Comparison of ENCODE assay signal across 10 cellular contexts in genomic region chr1:67674260-67675011, GRCh38. TPM values are rescaled to one million over a fixed set of nuclear protein-coding genes. Genes with fewer than 3 reads are reported as not detected.
A peak's percentile ranks its signal among the peaks of the same experiment; 100 is the strongest.
DNase-seq lines count a peak whose midpoint lies in the region; ATAC-seq, FAIRE-seq and TF ChIP-seq lines count a peak whose summit lies in the region.
"Had no signal": no experiment of that assay in that cellular context is flagged by ENCODE, and none has a peak within 500 bp of the region (broad histone marks: within the 10 kb centered on the region; RNA-seq: fewer than 3 reads in every experiment).

No MANE protein-coding gene starts in this region.

- TF ChIP-seq RAD21 in GM12878 (IDR thresholded peaks at IDR 0.05; ENCODE audit: insufficient read depth, low read depth, low read length), result no peak

- 2% methylated on average over 4 of the region's 4 CpGs for whole genome bisulfite sequencing in GM12878 (ENCODE audit: insufficient coverage, insufficient replicate concordance, low lambda C conversion rate, missing lambda C conversion rate)

- no peak overlapping the region for H3K27ac ChIP-seq in GM12878 (ENCODE audit: control insufficient read depth, insufficient read depth)
- H3K27ac ChIP-seq: pancreas had no signal

- CTCF ChIA-PET in GM12878 (lab: Yijun Ruan, JAX), result interaction anchor here (1.0 to 3.8 kb wide), 7 partner anchors 10 to 177 kb away, joined by 3 to 24 read pairs (median 3); no protein-coding TSS in a partner anchor

- H3K79me2 ChIP-seq in GM12878 (ENCODE audit: control insufficient read depth, insufficient read depth, low read length), result no peaks in the 10 kb centered on the region

- FAIRE-seq in GM12878 (lab: Jason Lieb, UNC), result no peak
- FAIRE-seq: pancreas, TTC549 had no signal

- no peaks in the 10 kb centered on the region for H3K36me3 Mint-ChIP-seq in memory B cell

- peaks cover 7% of the 10 kb centered on the region for H3K27me3 Mint-ChIP-seq in memory B cell

- no peak overlapping the region for H3K27ac Mint-ChIP-seq in memory B cell

- no peak overlapping the region for H2AFZ ChIP-seq in GM12878 (ENCODE audit: control insufficient read depth, low read depth, low read length)

- intact Hi-C loops in GM12878 (cut with micrococcal nuclease; ENCODE audit: unreplicated experiment), result no loop called here

- H3K4me3 ChIP-seq in GM12878, result no peak overlapping the region
- H3K4me3 ChIP-seq: pancreas had no signal

- no peaks in the 10 kb centered on the region for H3K9me3 ChIP-seq in GM12878 (replicated peaks; ENCODE audit: control insufficient read depth, insufficient read depth, low read length)
- H3K9me3 ChIP-seq: pancreas had no signal

- H4K20me1 ChIP-seq in GM12878 (ENCODE audit: control insufficient read depth, insufficient read depth), result no peaks in the 10 kb centered on the region

- no peaks in the 10 kb centered on the region for H3K36me3 ChIP-seq in GM12878 (ENCODE audit: control insufficient read depth in 2 of 2, insufficient read depth in 2 of 2, low read length in 1 of 2)
- H3K36me3 ChIP-seq: pancreas had no signal

- RAD21 ChIA-PET in GM12878 (lab: Charles Lee; ENCODE audit: unreplicated experiment), result interaction anchor here (0.9 to 4.7 kb wide), 6 partner anchors 8 to 441 kb away, joined by 3 to 16 read pairs (median 7); partner anchors contain the start of gene GADD45A

- no peak overlapping the region for H3K4me3 Mint-ChIP-seq in memory B cell

- in situ Hi-C loops in GM12878 (cut with MboI), result no loop called here

- no peak for TF ChIP-seq EP300 in GM12878 (IDR thresholded peaks at IDR 0.05; ENCODE audit: borderline replicate concordance in 1 of 2, control insufficient read depth in 1 of 2, low read depth in 2 of 2, low read length in 2 of 2)

- no peak overlapping the region for H3K4me2 ChIP-seq in GM12878 (ENCODE audit: control insufficient read depth, insufficient read depth)

- ATAC-seq in HG02642 (IDR thresholded peaks at IDR 0.05; ENCODE audit: poor library complexity, unreplicated experiment), result peak; percentile 49
- peak; percentile 84 for ATAC-seq in GM12878
- ATAC-seq in memory B cell (ENCODE audit: low read depth), result peak; percentile 32
- ATAC-seq in GM21390 (IDR thresholded peaks at IDR 0.05; ENCODE audit: unreplicated experiment), result no peak

- no TSS peak for BruUV-seq in GM12878 (replicated peaks; lab: Mats Ljungman, UMichigan)

- H3K9me3 Mint-ChIP-seq in memory B cell, result no peaks in the 10 kb centered on the region

- no peak overlapping the region for H3K9ac ChIP-seq in GM12878 (ENCODE audit: control insufficient read depth, insufficient read depth, low read length)

- TF ChIP-seq POLR2A in GM12878 (IDR thresholded peaks at IDR 0.05; ENCODE audit: low read depth, low read length), result no peak

- TF ChIP-seq CTCF in GM12878 (IDR thresholded peaks at IDR 0.05 in 2 of 3, conservative IDR thresholded peaks at IDR 0.05 in 1 of 3; ENCODE audit: control insufficient read depth in 2 of 3, extremely low read depth in 1 of 3, insufficient read depth in 1 of 3, low read depth in 3 of 3, low read length in 3 of 3), result no peak

- H3K4me1 ChIP-seq in GM12878 (ENCODE audit: control insufficient read depth, insufficient read depth, low read length), result no peaks in the 10 kb centered on the region
- H3K4me1 ChIP-seq: pancreas had no signal

- peaks cover 2% of the 10 kb centered on the region for H3K4me1 Mint-ChIP-seq in memory B cell

- no peaks in the 10 kb centered on the region for H3K27me3 ChIP-seq in GM12878 (replicated peaks in 1 of 2; ENCODE audit: control insufficient read depth in 2 of 2, insufficient read depth in 2 of 2, low read length in 1 of 2)
- H3K27me3 ChIP-seq: pancreas had no signal

- POLR2A ChIA-PET in GM12878 (lab: Charles Lee), result interaction anchor here (0.6 to 1.4 kb wide), 2 partner anchors 11 to 13 kb away, joined by 7 to 8 read pairs; partner anchors contain the start of gene GADD45A

- SMC1A ChIA-PET in GM12878 (lab: Charles Lee; ENCODE audit: uncharacterized antibody, unreplicated experiment), result interaction anchor here (1.0 to 5.8 kb wide), 6 partner anchors 10 to 142 kb away, joined by 3 to 26 read pairs (median 4); no protein-coding TSS in a partner anchor

- peak; percentile 27 for DNase-seq in AG08395 (ENCODE audit: low spot score)
- DNase-seq in SHP77 (lab: John Stamatoyannopoulos, UW), result peak; percentile 89 to 95
- DNase-seq in GM12878 (ENCODE audit: low read depth, low spot score), result no peak
- no peak for DNase-seq in memory B cell (ENCODE audit: low spot score in 2 of 2)
- no peak for DNase-seq in SIG-M5 treated with dmso at 0.1 percent for 504 hours (lab: John Stamatoyannopoulos, UW; ENCODE audit: unreplicated experiment)
- no peak for DNase-seq in inferior parietal cortex (ENCODE audit: extremely low spot score)
- DNase-seq: pancreas had no signal

TF ChIP-seq in GM12878, 131 proteins besides CTCF, POLR2A, EP300 and RAD21 (continues in another document):
- TF ChIP-seq NR2F1 (conservative IDR thresholded peaks at IDR 0.05) (no peak), TAF1 (IDR thresholded peaks at IDR 0.05; ENCODE audit: borderline replicate concordance, low read depth, low read length) (no peak), ATF7 (IDR thresholded peaks at IDR 0.05; ENCODE audit: low read depth) (no peak), EZH2 (IDR thresholded peaks at IDR 0.05; ENCODE audit: borderline replicate concordance, control insufficient read depth, low read depth, low read length) (no peak), ZNF207 (IDR thresholded peaks at IDR 0.05; ENCODE audit: borderline replicate concordance) (no peak), E4F1 (IDR thresholded peaks at IDR 0.05; ENCODE audit: borderline replicate concordance, partially characterized antibody) (no peak), MTA2 (IDR thresholded peaks at IDR 0.05; ENCODE audit: low read depth) (no peak)
- TF ChIP-seq, protein P1, sequence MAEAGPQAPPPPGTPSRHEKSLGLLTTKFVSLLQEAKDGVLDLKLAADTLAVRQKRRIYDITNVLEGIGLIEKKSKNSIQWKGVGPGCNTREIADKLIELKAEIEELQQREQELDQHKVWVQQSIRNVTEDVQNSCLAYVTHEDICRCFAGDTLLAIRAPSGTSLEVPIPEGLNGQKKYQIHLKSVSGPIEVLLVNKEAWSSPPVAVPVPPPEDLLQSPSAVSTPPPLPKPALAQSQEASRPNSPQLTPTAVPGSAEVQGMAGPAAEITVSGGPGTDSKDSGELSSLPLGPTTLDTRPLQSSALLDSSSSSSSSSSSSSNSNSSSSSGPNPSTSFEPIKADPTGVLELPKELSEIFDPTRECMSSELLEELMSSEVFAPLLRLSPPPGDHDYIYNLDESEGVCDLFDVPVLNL (IDR thresholded peaks at IDR 0.05; ENCODE audit: low read depth, low read length), result no peak
- TF ChIP-seq, protein P2, sequence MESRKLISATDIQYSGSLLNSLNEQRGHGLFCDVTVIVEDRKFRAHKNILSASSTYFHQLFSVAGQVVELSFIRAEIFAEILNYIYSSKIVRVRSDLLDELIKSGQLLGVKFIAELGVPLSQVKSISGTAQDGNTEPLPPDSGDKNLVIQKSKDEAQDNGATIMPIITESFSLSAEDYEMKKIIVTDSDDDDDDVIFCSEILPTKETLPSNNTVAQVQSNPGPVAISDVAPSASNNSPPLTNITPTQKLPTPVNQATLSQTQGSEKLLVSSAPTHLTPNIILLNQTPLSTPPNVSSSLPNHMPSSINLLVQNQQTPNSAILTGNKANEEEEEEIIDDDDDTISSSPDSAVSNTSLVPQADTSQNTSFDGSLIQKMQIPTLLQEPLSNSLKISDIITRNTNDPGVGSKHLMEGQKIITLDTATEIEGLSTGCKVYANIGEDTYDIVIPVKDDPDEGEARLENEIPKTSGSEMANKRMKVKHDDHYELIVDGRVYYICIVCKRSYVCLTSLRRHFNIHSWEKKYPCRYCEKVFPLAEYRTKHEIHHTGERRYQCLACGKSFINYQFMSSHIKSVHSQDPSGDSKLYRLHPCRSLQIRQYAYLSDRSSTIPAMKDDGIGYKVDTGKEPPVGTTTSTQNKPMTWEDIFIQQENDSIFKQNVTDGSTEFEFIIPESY (IDR thresholded peaks at IDR 0.05), result no peak

RNA-seq across cellular contexts. Expression of gene GADD45A, which starts 10.6 kb away (rescaled TPM):
- 18.1 and 22.4 TPM in 2 replicates for total RNA-seq in GM12878 (2013; cell fraction: nucleolus; rRNA removed)
- total RNA-seq in GM12878 (2014; rRNA removed), result 18.4 and 19.7 TPM in 2 replicates
- 13.0 and 14.6 TPM in 2 replicates for total RNA-seq in GM12878 (2014; rRNA removed; fragmentation: Illumina TruSeq; extraction: Trizol)
- 25.7 and 26.1 TPM in 2 replicates for total RNA-seq in GM12878 (2021)
- 14.5 TPM for polyA plus RNA-seq in GM12878 (2011; ENCODE audit: low read depth)
- 20.6 and 27.8 TPM in 2 replicates for polyA plus RNA-seq in GM12878 (2011; rRNA removed)
- polyA plus RNA-seq in GM12878 (2011; cell fraction: cytosol; rRNA removed), result 24.3 and 24.4 TPM in 2 replicates
- polyA plus RNA-seq in GM12878 (2011; cell fraction: nucleus; rRNA removed), result 41.6 and 53.4 TPM in 2 replicates
- 31.6 and 44.9 TPM in 2 replicates for polyA plus RNA-seq in GM12878 (2012)
- 16.1 and 29.0 TPM in 2 replicates for polyA plus RNA-seq in GM12878 (2014; fragmentation: Illumina TruSeq; extraction: Trizol)
- polyA plus RNA-seq in GM12878 (2014; fragmentation: Nextera tagmentation; extraction: Ambion mirVana), result 1 to 10 TPM; 4.7 to 9.3 TPM
- 18.7 and 20.0 TPM in 2 replicates for polyA plus RNA-seq in GM12878 (2014; rRNA removed)
- 10 to 100 TPM; 41.2 to 48.9 TPM for polyA plus RNA-seq in GM12878 (2016; fragmentation: Nextera tagmentation; extraction: Ambion mirVana)
- polyA minus RNA-seq in GM12878 (2011; rRNA and poly(A)+ RNA removed), result 5.9 and 6.2 TPM in 2 replicates
- 8.7 and 13.5 TPM in 2 replicates for polyA minus RNA-seq in GM12878 (2011; cell fraction: cytosol; rRNA and poly(A)+ RNA removed)
- 29.6 and 39.4 TPM in 2 replicates for polyA minus RNA-seq in GM12878 (2011; cell fraction: nucleus; rRNA and poly(A)+ RNA removed)

Comparison
In these comparisons a context has a peak if more than half of its experiments do, and no peak if none do; other contexts are left out.
1. DNase-seq: peak in AG08395 (single experiment) and SHP77 (2 of 2); none in GM12878 (single experiment), memory B cell (0 of 2), SIG-M5 treated with dmso at 0.1 percent for 504 hours (single experiment) and inferior parietal cortex (single experiment).